1 cellular context compared by ENCODE assay signal in genomic region chr3:182129745-182130144, GRCh38.
TF ChIP-seq lines count a peak whose summit lies in the region.

No MANE protein-coding gene starts in this region.

TF ChIP-seq in GM23338, 12 proteins besides CTCF, POLR2A, EP300 and RAD21 (continued from another document):
- TF ChIP-seq ZNF462 (CRISPR knock-in tag; IDR thresholded peaks at IDR 0.05) (no peak), REST (IDR thresholded peaks at IDR 0.05; ENCODE audit: unreplicated experiment) (no peak), CREB1 (CRISPR knock-in tag; IDR thresholded peaks at IDR 0.05; ENCODE audit: low read depth) (no peak), EZH2 (IDR thresholded peaks at IDR 0.05; ENCODE audit: low read depth, unreplicated experiment) (no peak), JUNB (IDR thresholded peaks at IDR 0.05; ENCODE audit: unreplicated experiment) (no peak), ZNF331 (CRISPR knock-in tag; IDR thresholded peaks at IDR 0.05; ENCODE audit: low read depth) (no peak), NANOG (IDR thresholded peaks at IDR 0.05; ENCODE audit: borderline replicate concordance) (no peak), EZH2phosphoT487 (IDR thresholded peaks at IDR 0.05; ENCODE audit: unreplicated experiment) (no peak), POLR2AphosphoS5 (IDR thresholded peaks at IDR 0.05; ENCODE audit: low read depth) (no peak)
